ENCODE assay signal across 8 cellular contexts in genomic region chr3:97764186-97765055, GRCh38. TPM values are rescaled to one million over a fixed set of nuclear protein-coding genes. Genes with fewer than 3 reads are reported as not detected.
DNase-seq lines count a peak whose midpoint lies in the region; ATAC-seq and TF ChIP-seq lines count a peak whose summit lies in the region.

Gene ARL6, plus strand, starts transcription at chr3:97764758. Its CDS starts 3,350 bp downstream, at chr3:97768108.

- H3K4me3 ChIP-seq in GM23248: peak within 1 kb of the TSS; percentile 99
- H3K4me3 ChIP-seq in Karpas-422 (ENCODE audit: low read length): peak within 1 kb of the TSS; percentile 87
- H3K4me3 ChIP-seq in fibroblast of mammary gland (ENCODE audit: control insufficient read depth, low read depth, low read length): peak within 1 kb of the TSS; percentile 93

- peaks cover 7% of the 10 kb centered on the region; the same call in 1 of the 2 replicates for H3F3A ChIP-seq in GM23248 (ENCODE audit: insufficient read depth)

- peaks cover 0 to 1% (median 0%) of the 10 kb centered on the region in 5 donors for H3K27me3 Mint-ChIP-seq in naive thymus-derived CD8-positive, alpha-beta T cell
- H3K27me3 Mint-ChIP-seq in stimulated activated naive B cell treated with anti-CD40 and anti-IgM and Interleukin-4, amounts not matched to agents 10 μg/mL and 1 μg/mL and 100 μg/mL, for 72 hours: peaks cover 2 to 3% of the 10 kb centered on the region in 2 donors

- peak within 1 kb of the TSS; percentile 100 for H2AFZ ChIP-seq in GM23248
- peak within 1 kb of the TSS; percentile 89 for H2AFZ ChIP-seq in Karpas-422 (ENCODE audit: low read length)

- H3K9ac ChIP-seq in GM23248: peak within 1 kb of the TSS; percentile 81
- H3K9ac ChIP-seq in Karpas-422 (ENCODE audit: low read length): peak within 1 kb of the TSS; percentile 84

- H3K4me2 ChIP-seq in GM23248 (ENCODE audit: unreplicated experiment) (peak within 1 kb of the TSS; percentile 83), Karpas-422 (ENCODE audit: low read depth, low read length, poor library complexity, severe bottlenecking) (peak within 1 kb of the TSS; percentile 81)

- H3K79me2 ChIP-seq in GM23248 (ENCODE audit: insufficient read depth) (peaks cover 28% of the 10 kb centered on the region), Karpas-422 (ENCODE audit: low read length) (peaks cover 39% of the 10 kb centered on the region)

- peaks cover 2% of the 10 kb centered on the region; the same call in 1 of the 2 replicates for H3K36me3 ChIP-seq in GM23248 (ENCODE audit: low read depth)
- peaks cover 2% of the 10 kb centered on the region for H3K36me3 ChIP-seq in Karpas-422 (ENCODE audit: insufficient read depth, low read length)

- H3K9me3 ChIP-seq in GM23248 (ENCODE audit: low read depth) (no peaks in the 10 kb centered on the region), Karpas-422 (ENCODE audit: low read length) (no peaks in the 10 kb centered on the region)

- H3K4me3 Mint-ChIP-seq in naive thymus-derived CD8-positive, alpha-beta T cell: peak within 1 kb of the TSS; percentile 92 to 100 (median 98)
- peak within 1 kb of the TSS; percentile 95 to 98 for H3K4me3 Mint-ChIP-seq in stimulated activated naive B cell treated with anti-CD40 and anti-IgM and Interleukin-4, amounts not matched to agents 10 μg/mL and 1 μg/mL and 100 μg/mL, for 72 hours

- peaks cover under 1 to 7% (median 2%) of the 10 kb centered on the region in 3 donors for H3K36me3 Mint-ChIP-seq in naive thymus-derived CD8-positive, alpha-beta T cell
- H3K36me3 Mint-ChIP-seq in stimulated activated naive B cell treated with anti-CD40 and anti-IgM and Interleukin-4, amounts not matched to agents 10 μg/mL and 1 μg/mL and 100 μg/mL, for 72 hours: peaks cover 0 to under 1% of the 10 kb centered on the region in 2 donors

- ATAC-seq in naive thymus-derived CD8-positive, alpha-beta T cell: peak; percentile 90 to 91
- peak; percentile 96 for ATAC-seq in stimulated activated naive B cell treated with anti-CD40 and anti-IgM and Interleukin-4, amounts not matched to agents 10 μg/mL and 1 μg/mL and 100 μg/mL, for 72 hours (replicated peaks)

- H3K27ac Mint-ChIP-seq in naive thymus-derived CD8-positive, alpha-beta T cell: peak within 1 kb of the TSS; percentile 89 to 99 (median 98)
- peak within 1 kb of the TSS; percentile 96 for H3K27ac Mint-ChIP-seq in stimulated activated naive B cell treated with anti-CD40 and anti-IgM and Interleukin-4, amounts not matched to agents 10 μg/mL and 1 μg/mL and 100 μg/mL, for 72 hours

- in situ Hi-C loops in GM23248 (cut with MboI): no loop called here

- peaks cover 11 to 36% (median 33%) of the 10 kb centered on the region in 4 donors for H3K4me1 Mint-ChIP-seq in naive thymus-derived CD8-positive, alpha-beta T cell
- H3K4me1 Mint-ChIP-seq in stimulated activated naive B cell treated with anti-CD40 and anti-IgM and Interleukin-4, amounts not matched to agents 10 μg/mL and 1 μg/mL and 100 μg/mL, for 72 hours: peaks cover 11 to 14% of the 10 kb centered on the region in 2 donors

- H3K27me3 ChIP-seq in GM23248 (replicated peaks; ENCODE audit: insufficient read depth): no peaks in the 10 kb centered on the region
- H3K27me3 ChIP-seq in Karpas-422 (ENCODE audit: low read length): no peaks in the 10 kb centered on the region

- H3K9me3 Mint-ChIP-seq in naive thymus-derived CD8-positive, alpha-beta T cell: no peaks in the 10 kb centered on the region
- no peaks in the 10 kb centered on the region for H3K9me3 Mint-ChIP-seq in stimulated activated naive B cell treated with anti-CD40 and anti-IgM and Interleukin-4, amounts not matched to agents 10 μg/mL and 1 μg/mL and 100 μg/mL, for 72 hours

- DNase-seq in EH (ENCODE audit: low read depth): peak; percentile 88
- DNase-seq in GM23248: peak; percentile 95
- peak; percentile 93 for DNase-seq in Karpas-422
- peak; percentile 90 for DNase-seq in RKO (ENCODE audit: low spot score)
- peak; percentile 36 to 49 for DNase-seq in activated T-helper 1 cell treated with anti-CD3 and anti-CD28 coated beads, Interleukin-2, amount 50 U/mL, for 16 hours (ENCODE audit: low read depth in 1 of 2, low spot score in 1 of 2)
- DNase-seq in fibroblast of mammary gland (ENCODE audit: low read depth): peak; percentile 86
- DNase-seq in naive thymus-derived CD8-positive, alpha-beta T cell: peak; percentile 53 to 84 (median 64)
- peak; percentile 73 for DNase-seq in stimulated activated naive B cell treated with anti-CD40 and anti-IgM and Interleukin-4, amounts not matched to agents 10 μg/mL and 1 μg/mL and 100 μg/mL, for 72 hours

- peak within 1 kb of the TSS; percentile 66 for H3K27ac ChIP-seq in GM23248
- no peak within 1 kb of the TSS; the same call in 1 of the 2 replicates for H3K27ac ChIP-seq in Karpas-422 (ENCODE audit: low read length)

- peak; percentile 9 for TF ChIP-seq CTCF in fibroblast of mammary gland (conservative IDR thresholded peaks at IDR 0.05; ENCODE audit: control insufficient read depth, insufficient read depth, low read depth, low read length)

- H4K20me1 ChIP-seq in GM23248 (ENCODE audit: insufficient read depth) (no peaks in the 10 kb centered on the region), Karpas-422 (ENCODE audit: insufficient read depth, low read depth, low read length) (no peaks in the 10 kb centered on the region)

- H3K4me1 ChIP-seq in GM23248 (ENCODE audit: insufficient read depth): peaks cover 11% of the 10 kb centered on the region
- peaks cover 47% of the 10 kb centered on the region for H3K4me1 ChIP-seq in Karpas-422 (ENCODE audit: low read length)

- no peaks in the 10 kb centered on the region for H3K9me2 ChIP-seq in GM23248 (ENCODE audit: insufficient read depth)
- H3K9me2 ChIP-seq in Karpas-422 (replicated peaks; ENCODE audit: insufficient read depth, low read length): no peaks in the 10 kb centered on the region

- 1% methylated on average over 46 to 52 of the region's 52 CpGs for WGBS in GM23248 (ENCODE audit: low coverage in 1 of 2, low lambda C conversion rate in 2 of 2, missing lambda C conversion rate in 2 of 2), 2 experiments

- POLR2A ChIA-PET in naive thymus-derived CD8-positive, alpha-beta T cell (lab: Charles Lee): interaction anchor here (1.5 kb wide), 1 partner anchor 57 kb away, joined by 6 read pairs; the partner anchor contains the start of gene CRYBG3

RNA-seq across cellular contexts. Expression of gene ARL6, which starts in this region (rescaled TPM):
- total RNA-seq in GM23248 (2014; rRNA removed; shearing (Covaris generic)): 8.1 and 8.2 TPM in 2 replicates
- polyA plus RNA-seq in GM23248 (2016; fragmentation: Nextera tagmentation; extraction: Ambion mirVana): 8.0 and 9.2 TPM in 2 replicates
- total RNA-seq in Karpas-422 (2014; rRNA removed; shearing (Covaris generic); ENCODE audit: low replicate concordance): 13.5 and 33.7 TPM in 2 replicates
- total RNA-seq in naive thymus-derived CD8-positive, alpha-beta T cell: 1 to 10 TPM; 3.8 to 4.8 TPM
- polyA plus RNA-seq in naive thymus-derived CD8-positive, alpha-beta T cell: 1 to 10 TPM; 2.3 to 3.3 (median 2.7) TPM

Comparison
In these comparisons a context has a peak if more than half of its experiments do, and no peak if none do; other contexts are left out.
1. DNase-seq: peak in every context shown above with its lines; median percentile 95 in GM23248; 93 in Karpas-422; 90 in RKO; 88 in EH; 86 in fibroblast of mammary gland; 73 in stimulated activated naive B cell treated with anti-CD40 and anti-IgM and Interleukin-4, amounts not matched to agents 10 μg/mL and 1 μg/mL and 100 μg/mL, for 72 hours; 64 in naive thymus-derived CD8-positive, alpha-beta T cell; 42 in activated T-helper 1 cell treated with anti-CD3 and anti-CD28 coated beads, Interleukin-2, amount 50 U/mL, for 16 hours.